In genomic region chr2:76684762-76685161, GRCh38 we compare ENCODE assay signal across 19 cellular contexts.
A peak's percentile ranks its signal among the peaks of the same experiment; 100 is the strongest.
DNase-seq lines count a peak whose midpoint lies in the region; ATAC-seq lines count a peak whose summit lies in the region.
"Had no signal": no experiment of that assay in that cellular context is flagged by ENCODE, and none has a peak within 500 bp of the region (broad histone marks: within the 10 kb centered on the region; RNA-seq: fewer than 3 reads in every experiment).

No MANE protein-coding gene starts in this region.

- no CpG with 5 or more reads among the region's 6 CpGs for WGBS in mesendoderm (ENCODE audit: extremely low coverage, insufficient coverage, low lambda C conversion rate)

- H3K27me3 Mint-ChIP-seq in CD8-positive, alpha-beta memory T cell, result no peaks in the 10 kb centered on the region
- no peaks in the 10 kb centered on the region for H3K27me3 Mint-ChIP-seq in natural killer cell treated with Interleukin-12 subunit alpha and Interleukin-12 subunit beta and Interleukin-15 and Interleukin-18, amount 100 ng/mL, for 72 hours

- no peak overlapping the region for H3K4me3 Mint-ChIP-seq in CD8-positive, alpha-beta memory T cell
- no peak overlapping the region for H3K4me3 Mint-ChIP-seq in natural killer cell treated with Interleukin-12 subunit alpha and Interleukin-12 subunit beta and Interleukin-15 and Interleukin-18, amount 100 ng/mL, for 72 hours
- H3K4me3 Mint-ChIP-seq: CD14-positive monocyte had no signal

- no peak overlapping the region for H3K4me3 ChIP-seq in mesendoderm (ENCODE audit: low read length)
- H3K4me3 ChIP-seq in CD8-positive, alpha-beta memory T cell (ENCODE audit: low read length), result no peak overlapping the region
- H3K4me3 ChIP-seq: SJSA1 had no signal

- no peak overlapping the region for H3K18ac ChIP-seq in mesendoderm (ENCODE audit: low read length)

- no peak overlapping the region for H3K27ac ChIP-seq in mesendoderm (ENCODE audit: low read depth, low read length)
- no peak overlapping the region for H3K27ac ChIP-seq in CD8-positive, alpha-beta memory T cell (ENCODE audit: low read depth, low read length)
- H3K27ac ChIP-seq: 22Rv1, SJSA1 had no signal

- H3K27ac Mint-ChIP-seq in CD8-positive, alpha-beta memory T cell, result no peak overlapping the region
- H3K27ac Mint-ChIP-seq in natural killer cell treated with Interleukin-12 subunit alpha and Interleukin-12 subunit beta and Interleukin-15 and Interleukin-18, amount 100 ng/mL, for 72 hours, result no peak overlapping the region
- H3K27ac Mint-ChIP-seq: CD14-positive monocyte had no signal

- no peak overlapping the region for H2BK120ac ChIP-seq in mesendoderm (ENCODE audit: low read depth, low read length)

- H3K23ac ChIP-seq in mesendoderm (ENCODE audit: low read length), result no peak overlapping the region

- no peaks in the 10 kb centered on the region for H3K9me3 ChIP-seq in CD8-positive, alpha-beta memory T cell (ENCODE audit: low read length)
- H3K9me3 ChIP-seq: SJSA1 had no signal

- no peak overlapping the region for H2BK5ac ChIP-seq in mesendoderm (ENCODE audit: low read length)

- H3K9ac ChIP-seq in mesendoderm (ENCODE audit: low read length), result no peak overlapping the region

- H4K8ac ChIP-seq in mesendoderm (ENCODE audit: low read depth, low read length), result no peak overlapping the region

- no peak overlapping the region for H3K56ac ChIP-seq in mesendoderm (ENCODE audit: low read length)

- no peaks in the 10 kb centered on the region for H3K36me3 ChIP-seq in mesendoderm (ENCODE audit: control insufficient read depth, insufficient read depth, low read length)
- no peaks in the 10 kb centered on the region for H3K36me3 ChIP-seq in CD8-positive, alpha-beta memory T cell (ENCODE audit: insufficient read depth, low read length)
- H3K36me3 ChIP-seq: SJSA1 had no signal

- H3K79me2 ChIP-seq in mesendoderm (ENCODE audit: control insufficient read depth, insufficient read depth, low read length), result no peaks in the 10 kb centered on the region

- H3K9me3 Mint-ChIP-seq in CD8-positive, alpha-beta memory T cell, result peaks cover 4 to 39% (median 13%) of the 10 kb centered on the region in 5 donors
- H3K9me3 Mint-ChIP-seq in natural killer cell treated with Interleukin-12 subunit alpha and Interleukin-12 subunit beta and Interleukin-15 and Interleukin-18, amount 100 ng/mL, for 72 hours, result peaks cover 22% of the 10 kb centered on the region

- H3K4me1 Mint-ChIP-seq in CD8-positive, alpha-beta memory T cell, result no peaks in the 10 kb centered on the region
- H3K4me1 Mint-ChIP-seq in natural killer cell treated with Interleukin-12 subunit alpha and Interleukin-12 subunit beta and Interleukin-15 and Interleukin-18, amount 100 ng/mL, for 72 hours (ENCODE audit: low read depth in 2 of 2), result no peaks in the 10 kb centered on the region
- H3K4me1 Mint-ChIP-seq: CD14-positive monocyte had no signal

- H3K79me1 ChIP-seq in mesendoderm (ENCODE audit: low read length), result no peaks in the 10 kb centered on the region

- ATAC-seq in natural killer cell treated with Interleukin-12 subunit alpha and Interleukin-12 subunit beta and Interleukin-15 and Interleukin-18, amount 100 ng/mL, for 72 hours, result no peak
- ATAC-seq: HepG2, Panc1 had no signal

- no peaks in the 10 kb centered on the region for H3K4me1 ChIP-seq in mesendoderm (ENCODE audit: control insufficient read depth, low read depth, low read length)
- no peaks in the 10 kb centered on the region for H3K4me1 ChIP-seq in CD8-positive, alpha-beta memory T cell (ENCODE audit: insufficient read depth, low read length)
- H3K4me1 ChIP-seq: SJSA1 had no signal

- no peaks in the 10 kb centered on the region for H3K27me3 ChIP-seq in mesendoderm (ENCODE audit: insufficient read depth, low read length, poor library complexity)
- no peaks in the 10 kb centered on the region for H3K27me3 ChIP-seq in CD8-positive, alpha-beta memory T cell (ENCODE audit: insufficient read depth, low read length, poor library complexity, severe bottlenecking)
- H3K27me3 ChIP-seq: SJSA1 had no signal

- CTCF ChIA-PET in CD8-positive, alpha-beta memory T cell (lab: Charles Lee), result no interaction called here

- no peak overlapping the region for H2AK5ac ChIP-seq in mesendoderm (ENCODE audit: low read length)

- POLR2A ChIA-PET in CD8-positive, alpha-beta memory T cell (lab: Charles Lee), result no interaction called here

- H2BK15ac ChIP-seq in mesendoderm (replicated peaks; ENCODE audit: low read depth), result no peak overlapping the region

- H3K4me2 ChIP-seq in mesendoderm (ENCODE audit: low read length), result no peak overlapping the region

- DNase-seq in NCI-H1694 treated with DMSO at 0.1 percent for 48 hours (lab: John Stamatoyannopoulos, UW) (peak; percentile 6), NCI-H1694 (lab: John Stamatoyannopoulos, UW) (no peak), NCI-H82 treated with DMSO at 0.1 percent for 48 hours (lab: John Stamatoyannopoulos, UW; ENCODE audit: unreplicated experiment) (peak; percentile 10), mesendoderm (peak; percentile 59), GM03348 (ENCODE audit: low spot score) (no peak), NCI-H526 (lab: John Stamatoyannopoulos, UW) (no peak)
- DNase-seq in CD8-positive, alpha-beta memory T cell, result no peak
- no peak for DNase-seq in natural killer cell treated with Interleukin-12 subunit alpha and Interleukin-12 subunit beta and Interleukin-15 and Interleukin-18, amount 100 ng/mL, for 72 hours (ENCODE audit: low spot score)
- DNase-seq: AML-193, COR-L47, EL, KBM-7, NCI-H187 treated with DMSO at 0.1 percent for 48 hours, NCI-H510A treated with DMSO at 0.1 percent for 48 hours had no signal

- H4K5ac ChIP-seq in mesendoderm (ENCODE audit: low read length), result no peak overlapping the region

- H3K4ac ChIP-seq in mesendoderm (ENCODE audit: low read depth, low read length), result no peak overlapping the region

- H3K36me3 Mint-ChIP-seq in CD8-positive, alpha-beta memory T cell, result peaks cover 0 to 1% (median 0%) of the 10 kb centered on the region in 3 donors
- H3K36me3 Mint-ChIP-seq in natural killer cell treated with Interleukin-12 subunit alpha and Interleukin-12 subunit beta and Interleukin-15 and Interleukin-18, amount 100 ng/mL, for 72 hours, result no peaks in the 10 kb centered on the region
- H3K36me3 Mint-ChIP-seq: CD14-positive monocyte had no signal

Comparison
In these comparisons a context has a peak if more than half of its experiments do, and no peak if none do; other contexts are left out.
1. DNase-seq: peak in NCI-H1694 treated with DMSO at 0.1 percent for 48 hours (single experiment), NCI-H82 treated with DMSO at 0.1 percent for 48 hours (single experiment) and mesendoderm (single experiment); none in NCI-H1694 (single experiment), GM03348 (single experiment), NCI-H526 (0 of 2), CD8-positive, alpha-beta memory T cell (0 of 5) and natural killer cell treated with Interleukin-12 subunit alpha and Interleukin-12 subunit beta and Interleukin-15 and Interleukin-18, amount 100 ng/mL, for 72 hours (single experiment).